ENCODE assay signal across 1 cellular context in genomic region chr5:132689518-132689917, GRCh38.
A peak's percentile ranks its signal among the peaks of the same experiment; 100 is the strongest.
TF ChIP-seq lines count a peak whose summit lies in the region.

No MANE protein-coding gene starts in this region.

TF ChIP-seq in GM12878, 131 proteins besides CTCF, POLR2A, EP300 and RAD21:
- TF ChIP-seq ZBED1 (IDR thresholded peaks at IDR 0.05; ENCODE audit: borderline replicate concordance): no peak
- TF ChIP-seq IKZF2 (IDR thresholded peaks at IDR 0.05): no peak
- TF ChIP-seq, protein P1, sequence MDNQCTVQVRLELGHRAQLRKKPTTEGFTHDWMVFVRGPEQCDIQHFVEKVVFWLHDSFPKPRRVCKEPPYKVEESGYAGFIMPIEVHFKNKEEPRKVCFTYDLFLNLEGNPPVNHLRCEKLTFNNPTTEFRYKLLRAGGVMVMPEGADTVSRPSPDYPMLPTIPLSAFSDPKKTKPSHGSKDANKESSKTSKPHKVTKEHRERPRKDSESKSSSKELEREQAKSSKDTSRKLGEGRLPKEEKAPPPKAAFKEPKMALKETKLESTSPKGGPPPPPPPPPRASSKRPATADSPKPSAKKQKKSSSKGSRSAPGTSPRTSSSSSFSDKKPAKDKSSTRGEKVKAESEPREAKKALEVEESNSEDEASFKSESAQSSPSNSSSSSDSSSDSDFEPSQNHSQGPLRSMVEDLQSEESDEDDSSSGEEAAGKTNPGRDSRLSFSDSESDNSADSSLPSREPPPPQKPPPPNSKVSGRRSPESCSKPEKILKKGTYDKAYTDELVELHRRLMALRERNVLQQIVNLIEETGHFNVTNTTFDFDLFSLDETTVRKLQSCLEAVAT (IDR thresholded peaks at IDR 0.05): peak; percentile 51
- TF ChIP-seq, protein P2, sequence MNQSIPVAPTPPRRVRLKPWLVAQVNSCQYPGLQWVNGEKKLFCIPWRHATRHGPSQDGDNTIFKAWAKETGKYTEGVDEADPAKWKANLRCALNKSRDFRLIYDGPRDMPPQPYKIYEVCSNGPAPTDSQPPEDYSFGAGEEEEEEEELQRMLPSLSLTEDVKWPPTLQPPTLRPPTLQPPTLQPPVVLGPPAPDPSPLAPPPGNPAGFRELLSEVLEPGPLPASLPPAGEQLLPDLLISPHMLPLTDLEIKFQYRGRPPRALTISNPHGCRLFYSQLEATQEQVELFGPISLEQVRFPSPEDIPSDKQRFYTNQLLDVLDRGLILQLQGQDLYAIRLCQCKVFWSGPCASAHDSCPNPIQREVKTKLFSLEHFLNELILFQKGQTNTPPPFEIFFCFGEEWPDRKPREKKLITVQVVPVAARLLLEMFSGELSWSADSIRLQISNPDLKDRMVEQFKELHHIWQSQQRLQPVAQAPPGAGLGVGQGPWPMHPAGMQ (IDR thresholded peaks at IDR 0.05; ENCODE audit: borderline replicate concordance): no peak
- TF ChIP-seq KDM1A (IDR thresholded peaks at IDR 0.05; ENCODE audit: borderline replicate concordance): no peak
- TF ChIP-seq ZNF217 (IDR thresholded peaks at IDR 0.05): no peak
